Comparison of ENCODE assay signal across 13 cellular contexts in genomic region chr12:104702565-104703139, GRCh38.
A peak's percentile ranks its signal among the peaks of the same experiment; 100 is the strongest.
DNase-seq lines count a peak whose midpoint lies in the region; ATAC-seq and TF ChIP-seq lines count a peak whose summit lies in the region.
"Had no signal": no experiment of that assay in that cellular context is flagged by ENCODE, and none has a peak within 500 bp of the region (broad histone marks: within the 10 kb centered on the region; RNA-seq: fewer than 3 reads in every experiment).

No MANE protein-coding gene starts in this region.

- H3K4me1 ChIP-seq in ascending aorta (peaks cover 3 to 19% of the 10 kb centered on the region in 2 donors), heart right ventricle (peaks cover 0 to 27% (median 15%) of the 10 kb centered on the region in 9 donors)
- H3K4me1 ChIP-seq: BE2C had no signal

- CTCF ChIA-PET in BJ (lab: Yijun Ruan, JAX): interaction anchor here (1.0 to 1.3 kb wide), 2 partner anchors 77 to 169 kb away, joined by 3 to 4 read pairs; no protein-coding TSS in a partner anchor

- no peak overlapping the region for H3K4me3 Mint-ChIP-seq in activated T-cell treated with anti-CD3 and anti-CD28 coated beads, Interleukin-2, amount 50 U/mL, for 72 hours

- POLR2A ChIA-PET in BJ (lab: Charles Lee): no interaction called here

- no peak overlapping the region for H3K27ac Mint-ChIP-seq in activated T-cell treated with anti-CD3 and anti-CD28 coated beads, Interleukin-2, amount 50 U/mL, for 72 hours

- H3K27me3 ChIP-seq in BJ (ENCODE audit: control insufficient read depth, insufficient read depth, low read length) (no peaks in the 10 kb centered on the region), ascending aorta (no peaks in the 10 kb centered on the region), heart right ventricle (no peaks in the 10 kb centered on the region)
- H3K27me3 ChIP-seq: BE2C, MG63 had no signal

- H3K4me3 ChIP-seq in BJ (ENCODE audit: low read depth, low read length) (no peak overlapping the region), ascending aorta (peak overlapping the region in 1 of 2 donors; percentile 12), heart right ventricle (peak overlapping the region in 1 of 10 donors; percentile 11)
- H3K4me3 ChIP-seq: MG63 had no signal

- WGBS in heart right ventricle, 2 donors: 62 to 66% methylated on average over 21 of the region's 21 CpGs

- H3K36me3 ChIP-seq in BJ (ENCODE audit: control insufficient read depth, insufficient read depth, low read length): no peaks in the 10 kb centered on the region
- no peaks in the 10 kb centered on the region for H3K36me3 ChIP-seq in ascending aorta
- H3K36me3 ChIP-seq in heart right ventricle: peaks cover 0 to 12% (median 0%) of the 10 kb centered on the region in 9 donors
- H3K36me3 ChIP-seq: BE2C, MG63 had no signal

- H3K27me3 Mint-ChIP-seq in activated T-cell treated with anti-CD3 and anti-CD28 coated beads, Interleukin-2, amount 50 U/mL, for 72 hours (ENCODE audit: low read depth): no peaks in the 10 kb centered on the region

- TF ChIP-seq CTCF in BJ (IDR thresholded peaks at IDR 0.05; ENCODE audit: insufficient read depth, low read depth, low read length): no peak
- no peak for TF ChIP-seq CTCF in ascending aorta (IDR thresholded peaks at IDR 0.05)
- no peak for TF ChIP-seq CTCF in heart right ventricle (IDR thresholded peaks at IDR 0.05)

- peaks cover 5 to 7% of the 10 kb centered on the region in 2 donors for H3K36me3 Mint-ChIP-seq in activated T-cell treated with anti-CD3 and anti-CD28 coated beads, Interleukin-2, amount 50 U/mL, for 72 hours (ENCODE audit: insufficient read depth in 2 of 2)

- H3K27ac ChIP-seq in ascending aorta (peak overlapping the region; percentile 53 to 59), heart right ventricle (peak overlapping the region in 3 of 10 donors; percentile 25 to 43 (median 28))

- intact Hi-C loops in ascending aorta (cut with DNase I): loop anchor here (5.0 kb wide), 1 partner anchor 245 kb away; the partner anchor contains the start of gene CHST11
- intact Hi-C loops in heart right ventricle (cut with DNase I): no loop called here
- intact Hi-C loops in sciatic nerve (cut with DNase I): no loop called here

- peaks cover 0 to 7% of the 10 kb centered on the region in 2 donors for H3K9me3 Mint-ChIP-seq in activated T-cell treated with anti-CD3 and anti-CD28 coated beads, Interleukin-2, amount 50 U/mL, for 72 hours

- ATAC-seq in heart right ventricle (peak; percentile 54 to 91 (median 80)), sciatic nerve (peak; percentile 95), HG02678 (IDR thresholded peaks at IDR 0.05; ENCODE audit: unreplicated experiment) (no peak), HG02840 (IDR thresholded peaks at IDR 0.05; ENCODE audit: low FRiP score, unreplicated experiment) (no peak)
- no peak for ATAC-seq in activated T-cell treated with anti-CD3 and anti-CD28 coated beads, Interleukin-2, amount 50 U/mL, for 72 hours (replicated peaks in 1 of 2)

- peak; percentile 76 for DNase-seq in BJ (ENCODE audit: low read depth)
- peak; percentile 16 to 84 for DNase-seq in ascending aorta (ENCODE audit: low spot score in 2 of 2)
- peak; percentile 33 to 59 for DNase-seq in heart right ventricle
- DNase-seq in sciatic nerve (ENCODE audit: low spot score): peak; percentile 83
- no peak for DNase-seq in activated T-cell treated with anti-CD3 and anti-CD28 coated beads, Interleukin-2, amount 50 U/mL, for 72 hours
- DNase-seq in NCI-H1436 (lab: John Stamatoyannopoulos, UW): no peak
- DNase-seq: activated CD8-positive, alpha-beta memory T cell treated with anti-CD3 and anti-CD28 coated beads, Interleukin-2, amount 50 U/mL, for 48 hours; BE2C; MG63; NCI-H345; OCI-M1 had no signal

- H3K9me3 ChIP-seq in ascending aorta (no peaks in the 10 kb centered on the region), heart right ventricle (no peaks in the 10 kb centered on the region)
- H3K9me3 ChIP-seq: BE2C, MG63 had no signal

- peaks cover 65% of the 10 kb centered on the region for H3K4me1 Mint-ChIP-seq in activated T-cell treated with anti-CD3 and anti-CD28 coated beads, Interleukin-2, amount 50 U/mL, for 72 hours (ENCODE audit: low read depth)

Comparison
In these comparisons a context has a peak if more than half of its experiments do, and no peak if none do; other contexts are left out.
1. DNase-seq: peak in BJ (single experiment), ascending aorta (2 of 2), heart right ventricle (2 of 2) and sciatic nerve (single experiment); none in activated T-cell treated with anti-CD3 and anti-CD28 coated beads, Interleukin-2, amount 50 U/mL, for 72 hours (0 of 2) and NCI-H1436 (single experiment).
2. ATAC-seq: peak in heart right ventricle (8 of 8) and sciatic nerve (single experiment); none in HG02678 (single experiment), activated T-cell treated with anti-CD3 and anti-CD28 coated beads, Interleukin-2, amount 50 U/mL, for 72 hours (0 of 2) and HG02840 (single experiment).